ENCODE assay signal across 22 cellular contexts in the genomic region with DNA sequence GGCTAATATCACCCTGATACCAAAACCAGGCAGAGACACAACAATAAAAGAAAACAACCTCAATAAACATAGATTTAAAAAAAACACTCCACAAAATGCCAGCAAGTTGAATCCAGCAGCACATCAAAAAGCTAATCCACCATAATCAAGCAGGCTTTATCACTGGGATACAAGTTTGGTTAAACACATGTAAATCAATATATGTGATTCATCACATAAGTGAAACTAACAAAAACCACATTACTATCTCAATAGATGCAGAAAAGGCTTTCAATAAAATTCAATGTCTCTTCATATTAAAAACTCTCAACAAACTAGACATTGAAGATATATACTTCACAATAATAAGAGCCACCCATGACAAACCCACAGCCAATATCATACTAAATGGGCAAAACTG. TPM values are rescaled to one million over a fixed set of nuclear protein-coding genes. Genes with fewer than 3 reads are reported as not detected.
DNase-seq lines count a peak whose midpoint lies in the region; FAIRE-seq and TF ChIP-seq lines count a peak whose summit lies in the region.
"Had no signal": no experiment of that assay in that cellular context is flagged by ENCODE, and none has a peak within 500 bp of the region (broad histone marks: within the 10 kb centered on the region; RNA-seq: fewer than 3 reads in every experiment).

No MANE protein-coding gene starts in this region.

- intact Hi-C loops in Calu3 (cut with micrococcal nuclease; ENCODE audit: unreplicated experiment): no loop called here

- peak; percentile 45 for FAIRE-seq in astrocyte (lab: Jason Lieb, UNC)
- FAIRE-seq: A549, G401.6, GM12891, GM19239 had no signal

- H3K36me3 ChIP-seq in astrocyte (ENCODE audit: insufficient read depth, low read length): no peaks in the 10 kb centered on the region

- CTCF ChIA-PET in Calu3 (lab: Charles Lee): no interaction called here

- H3K27me3 Mint-ChIP-seq in Calu3 (ENCODE audit: unreplicated experiment) (no peaks in the 10 kb centered on the region), astrocyte (ENCODE audit: low read depth, unreplicated experiment) (no peaks in the 10 kb centered on the region), chondrocyte (ENCODE audit: low read depth) (no peaks in the 10 kb centered on the region)
- H3K27me3 Mint-ChIP-seq: B cell; CD4-positive, alpha-beta T cell had no signal

- no peak overlapping the region for H3K27ac ChIP-seq in astrocyte (ENCODE audit: low read depth, low read length)
- H3K27ac ChIP-seq: 22Rv1; A549; BLaER1 treated with 17β-estradiol and CSF1 and Interleukin-3, amounts not matched to agents 10 nM and 100 nM; C4-2B had no signal

- H2AFZ ChIP-seq in astrocyte (ENCODE audit: low read depth, low read length): no peak overlapping the region

- TF ChIP-seq CTCF in Calu3 (IDR thresholded peaks at IDR 0.05; ENCODE audit: unreplicated experiment) (no peak), astrocyte (IDR thresholded peaks at IDR 0.05; ENCODE audit: insufficient read depth, low read depth, low read length) (no peak), chondrocyte (IDR thresholded peaks at IDR 0.05) (no peak)

- H3K4me3 ChIP-seq in astrocyte (ENCODE audit: insufficient read depth, low read depth, low read length): no peak overlapping the region
- H3K4me3 ChIP-seq: A549; BLaER1 treated with 17β-estradiol and CSF1 and Interleukin-3, amounts not matched to agents 10 nM and 100 nM had no signal

- BruUV-seq in Calu3 (replicated peaks; lab: Mats Ljungman, UMichigan): no TSS peak

- H3K27ac Mint-ChIP-seq in Calu3 (ENCODE audit: unreplicated experiment) (peak overlapping the region; percentile 33), astrocyte (ENCODE audit: unreplicated experiment) (no peak overlapping the region), chondrocyte (ENCODE audit: unreplicated experiment) (peak overlapping the region; percentile 20)
- H3K27ac Mint-ChIP-seq: B cell; CD4-positive, alpha-beta T cell; CD8-positive, alpha-beta T cell had no signal

- H3K79me2 ChIP-seq in astrocyte (ENCODE audit: insufficient read depth, low read length): peaks cover 15% of the 10 kb centered on the region

- H3K9me3 Mint-ChIP-seq in Calu3 (ENCODE audit: low read depth, unreplicated experiment) (peaks cover 7% of the 10 kb centered on the region), astrocyte (ENCODE audit: unreplicated experiment) (peaks cover 13% of the 10 kb centered on the region), chondrocyte (ENCODE audit: low read depth) (peaks cover 41% of the 10 kb centered on the region)

- no peaks in the 10 kb centered on the region for H3K27me3 ChIP-seq in astrocyte (ENCODE audit: insufficient read depth, low read length)
- H3K27me3 ChIP-seq: BLaER1 treated with 17β-estradiol and CSF1 and Interleukin-3, amounts not matched to agents 10 nM and 100 nM had no signal

- no peaks in the 10 kb centered on the region for H3K4me1 ChIP-seq in astrocyte (ENCODE audit: insufficient read depth, low read length)
- H3K4me1 ChIP-seq: A549; BLaER1 treated with 17β-estradiol and CSF1 and Interleukin-3, amounts not matched to agents 10 nM and 100 nM; Caco-2 had no signal

- H3K4me3 Mint-ChIP-seq in Calu3 (ENCODE audit: low read depth, unreplicated experiment) (no peak overlapping the region), astrocyte (ENCODE audit: unreplicated experiment) (no peak overlapping the region), chondrocyte (ENCODE audit: unreplicated experiment) (no peak overlapping the region)
- H3K4me3 Mint-ChIP-seq: B cell; CD4-positive, alpha-beta T cell; CD8-positive, alpha-beta T cell had no signal

- H3K9ac ChIP-seq in astrocyte (ENCODE audit: low read length): no peak overlapping the region
- H3K9ac ChIP-seq: BLaER1 treated with 17β-estradiol and CSF1 and Interleukin-3, amounts not matched to agents 10 nM and 100 nM had no signal

- no peak overlapping the region for H3K4me2 ChIP-seq in astrocyte (ENCODE audit: low read length)
- H3K4me2 ChIP-seq: A549; BLaER1 treated with 17β-estradiol and CSF1 and Interleukin-3, amounts not matched to agents 10 nM and 100 nM had no signal

- no peak for DNase-seq in Calu3
- peak; percentile 39 for DNase-seq in MV-4-11 (lab: John Stamatoyannopoulos, UW)
- DNase-seq in astrocyte (ENCODE audit: low read depth): no peak
- DNase-seq in chondrocyte (ENCODE audit: low spot score): no peak
- DNase-seq in DMS 273 (lab: John Stamatoyannopoulos, UW; ENCODE audit: unreplicated experiment): no peak
- DNase-seq in GM03348 (ENCODE audit: low spot score): no peak
- DNase-seq in HK-2 (ENCODE audit: unreplicated experiment): no peak
- DNase-seq: AML-193; Caco-2; CD4-positive, alpha-beta T cell; CD8-positive, alpha-beta T cell; DMS79 treated with DMSO at 0.1 percent for 48 hours; GF-D8 had no signal

- H3K4me1 Mint-ChIP-seq in Calu3 (ENCODE audit: low read depth, unreplicated experiment) (peaks cover 16% of the 10 kb centered on the region), astrocyte (ENCODE audit: low read depth, unreplicated experiment) (peaks cover 5% of the 10 kb centered on the region), chondrocyte (ENCODE audit: low read depth) (peaks cover 15% of the 10 kb centered on the region)

- peaks cover 5% of the 10 kb centered on the region for H4K20me1 ChIP-seq in astrocyte (ENCODE audit: insufficient read depth, low read length)
- H4K20me1 ChIP-seq: BLaER1 treated with 17β-estradiol and CSF1 and Interleukin-3, amounts not matched to agents 10 nM and 100 nM had no signal

- no peaks in the 10 kb centered on the region for H3K9me3 ChIP-seq in astrocyte (ENCODE audit: insufficient read depth, low read depth, low read length)
- H3K9me3 ChIP-seq: A549, Caco-2 had no signal

- H3K36me3 Mint-ChIP-seq in Calu3 (ENCODE audit: insufficient read depth, unreplicated experiment) (no peaks in the 10 kb centered on the region), astrocyte (ENCODE audit: low read depth, unreplicated experiment) (no peaks in the 10 kb centered on the region), chondrocyte (ENCODE audit: low read depth) (peaks cover 14% of the 10 kb centered on the region)

RNA-seq across cellular contexts. Expression of gene TAS2R14, which starts 17.0 kb away (rescaled TPM):
- 2.9 TPM in 2 replicates for total RNA-seq in Calu3 (2022)
- 1.7 and 2.0 TPM in 2 replicates for total RNA-seq in astrocyte
- total RNA-seq in chondrocyte: 2.4 to 4.0 TPM (median 2.6 TPM) in 3 replicates

RNA-seq across cellular contexts. Expression of gene PRH2, which starts 27.0 kb away (rescaled TPM):
- not detected in 2 replicates for total RNA-seq in Calu3 (2022)
- total RNA-seq in astrocyte: not detected in 2 replicates
- not detected in 3 replicates for total RNA-seq in chondrocyte
- total RNA-seq: A172; B cell; CD4-positive, alpha-beta T cell; CD8-positive, alpha-beta T cell had no signal

RNA-seq across cellular contexts. Expression of gene TAS2R50, which starts 30.6 kb away (rescaled TPM):
- total RNA-seq in Calu3 (2022) (1.8 TPM in 2 replicates), astrocyte (0.60 and 1.2 TPM in 2 replicates), chondrocyte (0.46 to 1.8 TPM (median 0.95 TPM) in 3 replicates)
- total RNA-seq: A172; CD8-positive, alpha-beta T cell had no signal

RNA-seq across cellular contexts. Expression of gene TAS2R20, which starts 42.0 kb away (rescaled TPM):
- total RNA-seq in Calu3 (2022): 2.4 and 3.3 TPM in 2 replicates
- total RNA-seq in astrocyte: 0.57 and 0.99 TPM in 2 replicates
- total RNA-seq in chondrocyte: 0.49 to 2.6 TPM (median 0.82 TPM) in 3 replicates

RNA-seq across cellular contexts. Expression of gene TAS2R13, which starts 46.7 kb away (rescaled TPM):
- 1.8 and 2.5 TPM in 2 replicates for total RNA-seq in Calu3 (2022)
- total RNA-seq in astrocyte: 0.34 and 0.43 TPM in 2 replicates
- 0.49 to 2.5 TPM (median 0.85 TPM) in 3 replicates for total RNA-seq in chondrocyte
